Comparison of ENCODE assay signal across 14 cellular contexts in genomic region chr12:52130695-52131094, GRCh38. TPM values are rescaled to one million over a fixed set of nuclear protein-coding genes. Genes with fewer than 3 reads are reported as not detected.
DNase-seq lines count a peak whose midpoint lies in the region; ATAC-seq and TF ChIP-seq lines count a peak whose summit lies in the region.
"Had no signal": no experiment of that assay in that cellular context is flagged by ENCODE, and none has a peak within 500 bp of the region (broad histone marks: within the 10 kb centered on the region; RNA-seq: fewer than 3 reads in every experiment).

No MANE protein-coding gene starts in this region.

- peak; percentile 15 to 46 for DNase-seq in breast epithelium (ENCODE audit: low spot score in 2 of 2)
- no peak for DNase-seq in mammary epithelial cell
- DNase-seq in NCI-H187 (lab: John Stamatoyannopoulos, UW), result peak; percentile 81 to 91
- peak; percentile 91 for DNase-seq in NCI-H748 (lab: John Stamatoyannopoulos, UW; ENCODE audit: unreplicated experiment)
- DNase-seq in suprapubic skin (ENCODE audit: low spot score in 2 of 2), result peak; percentile 49 to 66
- no peak for DNase-seq in right lobe of liver
- DNase-seq: amygdala, immature natural killer cell, IMR-90, mucosa of descending colon, SIG-M5 had no signal

- no peak overlapping the region for H3K9ac ChIP-seq in mammary epithelial cell (ENCODE audit: insufficient read depth, low read length)

- CTCF ChIA-PET in mammary epithelial cell (lab: Charles Lee; ENCODE audit: low non-redundant PET), result no interaction called here

- dilution Hi-C loops in mammary epithelial cell (cut with HindIII; ENCODE audit: low sequenced_read_pairs), result loop anchor here (10.0 kb wide), 1 partner anchor 244 kb away; no protein-coding TSS in a partner anchor

- no peak overlapping the region for H2AFZ ChIP-seq in mammary epithelial cell (ENCODE audit: low read depth, low read length)

- H3K36me3 ChIP-seq in breast epithelium, result no peaks in the 10 kb centered on the region
- no peaks in the 10 kb centered on the region for H3K36me3 ChIP-seq in mammary epithelial cell (ENCODE audit: insufficient read depth, low read length)
- H3K36me3 ChIP-seq in suprapubic skin, result no peaks in the 10 kb centered on the region
- no peaks in the 10 kb centered on the region for H3K36me3 ChIP-seq in right lobe of liver

- 88% methylated on average over 6 of the region's 6 CpGs for WGBS in mammary epithelial cell (ENCODE audit: low coverage, missing lambda C conversion rate)
- 84% methylated on average over 6 of the region's 6 CpGs for WGBS in suprapubic skin
- 85% methylated on average over 5 of the region's 6 CpGs for WGBS in right lobe of liver (ENCODE audit: insufficient coverage, low coverage, low lambda C conversion rate, missing lambda C conversion rate)

- H3K4me2 ChIP-seq in mammary epithelial cell (ENCODE audit: insufficient read depth, low read depth, low read length), result no peak overlapping the region

- BruUV-seq in mammary epithelial cell (replicated peaks; lab: Mats Ljungman, UMichigan), result no TSS peak

- ATAC-seq in right lobe of liver (no peak), GM21529 (IDR thresholded peaks at IDR 0.05; ENCODE audit: unreplicated experiment) (no peak), HG02981 (IDR thresholded peaks at IDR 0.05; ENCODE audit: unreplicated experiment) (no peak)
- ATAC-seq: HCT116, mucosa of descending colon had no signal

- TF ChIP-seq POLR2A in breast epithelium (IDR thresholded peaks at IDR 0.05) (no peak), suprapubic skin (IDR thresholded peaks at IDR 0.05) (no peak), right lobe of liver (IDR thresholded peaks at IDR 0.05) (no peak)

- H3K4me1 ChIP-seq in breast epithelium, result peaks cover 0 to 1% of the 10 kb centered on the region in 2 donors
- H3K4me1 ChIP-seq in mammary epithelial cell (ENCODE audit: insufficient read depth, low read length), result no peaks in the 10 kb centered on the region
- peaks cover 40% of the 10 kb centered on the region for H3K4me1 ChIP-seq in suprapubic skin
- H3K4me1 ChIP-seq in right lobe of liver, result no peaks in the 10 kb centered on the region

- no peaks in the 10 kb centered on the region for H4K20me1 ChIP-seq in mammary epithelial cell (ENCODE audit: insufficient read depth, low read length)

- in situ Hi-C loops in mammary epithelial cell (cut with MboI; ENCODE audit: low sequenced_read_pairs in 2 of 2), result no loop called here

- no peak overlapping the region for H3K4me3 ChIP-seq in breast epithelium
- H3K4me3 ChIP-seq in mammary epithelial cell (replicated peaks in 1 of 3; ENCODE audit: insufficient read depth in 1 of 3, low read depth in 2 of 3, low read length in 3 of 3), result no peak overlapping the region
- H3K4me3 ChIP-seq in suprapubic skin, result no peak overlapping the region
- no peak overlapping the region for H3K4me3 ChIP-seq in right lobe of liver
- H3K4me3 ChIP-seq: mucosa of descending colon had no signal

- H3K27me3 ChIP-seq in breast epithelium (no peaks in the 10 kb centered on the region), mammary epithelial cell (ENCODE audit: insufficient read depth, low read length) (no peaks in the 10 kb centered on the region), suprapubic skin (no peaks in the 10 kb centered on the region), right lobe of liver (no peaks in the 10 kb centered on the region)

- H3K27ac ChIP-seq in breast epithelium (no peak overlapping the region), mammary epithelial cell (ENCODE audit: insufficient read depth, low read depth, low read length) (no peak overlapping the region), suprapubic skin (no peak overlapping the region), right lobe of liver (no peak overlapping the region)

- intact Hi-C loops in breast epithelium (cut with DNase I; ENCODE audit: low total_unique reads), result no loop called here
- intact Hi-C loops in mammary epithelial cell (cut with micrococcal nuclease), result no loop called here
- intact Hi-C loops in right lobe of liver (cut with DNase I), result no loop called here

- H3K79me2 ChIP-seq in mammary epithelial cell (ENCODE audit: insufficient read depth, low read length), result no peaks in the 10 kb centered on the region

- H3K9me3 ChIP-seq in breast epithelium, result no peaks in the 10 kb centered on the region
- no peaks in the 10 kb centered on the region for H3K9me3 ChIP-seq in mammary epithelial cell (replicated peaks; ENCODE audit: insufficient read depth, low read length)
- no peaks in the 10 kb centered on the region for H3K9me3 ChIP-seq in suprapubic skin
- no peaks in the 10 kb centered on the region for H3K9me3 ChIP-seq in right lobe of liver
- H3K9me3 ChIP-seq: mucosa of descending colon had no signal

- TF ChIP-seq EP300 in suprapubic skin (IDR thresholded peaks at IDR 0.05), result no peak

- TF ChIP-seq CTCF in breast epithelium (IDR thresholded peaks at IDR 0.05) (no peak), mammary epithelial cell (conservative IDR thresholded peaks at IDR 0.05 in 1 of 2, IDR thresholded peaks at IDR 0.05 in 1 of 2; ENCODE audit: extremely low read depth in 1 of 2, insufficient read depth in 1 of 2, low read depth in 1 of 2, low read length in 2 of 2) (no peak), suprapubic skin (IDR thresholded peaks at IDR 0.05) (no peak), right lobe of liver (IDR thresholded peaks at IDR 0.05) (no peak)

RNA-seq across cellular contexts. Expression of gene SMIM41, which starts 51.2 kb away (rescaled TPM):
- total RNA-seq in breast epithelium, result 1 to 10 TPM in 1 of 3 donors, not detected in 2; 1.3 TPM
- total RNA-seq in mammary epithelial cell, result under 1 TPM in 1 of 2 donors, not detected in 1; 0.17 TPM
- polyA plus RNA-seq in mammary epithelial cell, result not detected
- polyA minus RNA-seq in mammary epithelial cell, result not detected
- under 1 TPM in 2 of 4 donors, not detected in 2; 0.51 to 0.57 TPM for total RNA-seq in suprapubic skin
- total RNA-seq in right lobe of liver, result not detected
- total RNA-seq: IMR-90 had no signal
- polyA plus RNA-seq: immature natural killer cell, IMR-90 had no signal

Comparison
In these comparisons a context has a peak if more than half of its experiments do, and no peak if none do; other contexts are left out.
1. DNase-seq: peak in breast epithelium (2 of 2), NCI-H187 (2 of 2), NCI-H748 (single experiment) and suprapubic skin (2 of 2); none in mammary epithelial cell (single experiment) and right lobe of liver (0 of 3).